ENCODE assay signal across 26 cellular contexts in genomic region chr3:120167488-120167887, GRCh38.
"Had no signal": no experiment of that assay in that cellular context is flagged by ENCODE, and none has a peak within 500 bp of the region (broad histone marks: within the 10 kb centered on the region; RNA-seq: fewer than 3 reads in every experiment).

No MANE protein-coding gene starts in this region.

- H3K4me1 ChIP-seq: right lobe of liver, testis, uterus had no signal

- H3K79me2 ChIP-seq: parathyroid adenoma had no signal

- H3K9ac ChIP-seq: parathyroid adenoma had no signal

- H3K9me3 ChIP-seq: ovary, psoas muscle, right lobe of liver, sigmoid colon, suprapubic skin, testis, tibial artery, transverse colon, upper lobe of left lung, uterus had no signal

- ATAC-seq: naive thymus-derived CD8-positive, alpha-beta T cell; psoas muscle; right cardiac atrium; right lobe of liver; stimulated activated memory B cell treated with anti-CD40 and anti-IgM and Interleukin-4, amounts not matched to agents 10 μg/mL and 1 μg/mL and 100 μg/mL, for 72 hours; stimulated activated naive CD8-positive, alpha-beta T cell treated with anti-CD3 and anti-CD28 coated beads, Interleukin-15, amount 100 ng/mL, for 72 hours; stimulated activated naive CD8-positive, alpha-beta T cell treated with anti-CD3 and anti-CD28 coated beads, Interleukin-15, Interleukin-2, amounts not matched to agents 100 U/mL and 50 U/mL, for 24 hours had no signal

- H3K4me3 ChIP-seq: ovary, psoas muscle, right lobe of liver, sigmoid colon, suprapubic skin, testis, tibial artery, transverse colon, upper lobe of left lung, uterus had no signal

- H3K27me3 ChIP-seq: ovary, right lobe of liver, sigmoid colon, suprapubic skin, testis, tibial artery, transverse colon, upper lobe of left lung, uterus had no signal

- H2AFZ ChIP-seq: parathyroid adenoma had no signal

- H3K36me3 ChIP-seq: ovary, right lobe of liver, sigmoid colon, suprapubic skin, tibial artery, transverse colon, upper lobe of left lung, uterus had no signal

- DNase-seq: naive B cell; naive thymus-derived CD8-positive, alpha-beta T cell; nephron progenitor cell; occipital lobe; ovary; psoas muscle; right cardiac atrium; right lobe of liver; sigmoid colon; small intestine; stimulated activated CD4-positive, alpha-beta T cell treated with anti-CD3 and anti-CD28 coated beads, Interleukin-15, amount 100 ng/mL, for 24 hours; stimulated activated CD4-positive, alpha-beta T cell treated with anti-CD3 and anti-CD28 coated beads, Interleukin-4, amount 100 ng/mL, for 1 hour; stimulated activated CD4-positive, alpha-beta T cell treated with anti-CD3 and anti-CD28 coated beads, Interleukin-4, amount 100 ng/mL, for 4 hours; stimulated activated CD8-positive, alpha-beta memory T cell treated with anti-CD3 and anti-CD28 coated beads, Interleukin-4, amount 100 ng/mL, for 48 hours; stimulated activated naive CD4-positive, alpha-beta T cell; stimulated activated naive CD8-positive, alpha-beta T cell treated with anti-CD3 and anti-CD28 coated beads, Interleukin-15, amount 100 ng/mL, for 72 hours; stimulated activated naive CD8-positive, alpha-beta T cell treated with anti-CD3 and anti-CD28 coated beads, Interleukin-15, Interleukin-2, amounts not matched to agents 100 U/mL and 50 U/mL, for 24 hours; substantia nigra; testis; tibial artery; transverse colon; uterus had no signal

- H3K27ac ChIP-seq: ovary, parathyroid adenoma, psoas muscle, right lobe of liver, sigmoid colon, suprapubic skin, testis, tibial artery, transverse colon, upper lobe of left lung, uterus had no signal
